In genomic region chr17:45310380-45311324, GRCh38 we compare ENCODE assay signal across 8 cellular contexts. TPM values are rescaled to one million over a fixed set of nuclear protein-coding genes. Genes with fewer than 3 reads are reported as not detected.
DNase-seq lines count a peak whose midpoint lies in the region; ATAC-seq and TF ChIP-seq lines count a peak whose summit lies in the region.

No MANE protein-coding gene starts in this region.

- TF ChIP-seq CTCF in C4-2B (conservative IDR thresholded peaks at IDR 0.05) = no peak

- no peaks in the 10 kb centered on the region for H3K27me3 ChIP-seq in MG63
- no peaks in the 10 kb centered on the region for H3K27me3 ChIP-seq in mucosa of rectum (ENCODE audit: control insufficient read depth in 2 of 2, insufficient read depth in 2 of 2, low read length in 2 of 2)

- peak overlapping the region; percentile 83 to 95 for H3K9ac ChIP-seq in mucosa of rectum (ENCODE audit: low read depth in 1 of 2, low read length in 2 of 2)

- H3K9me3 ChIP-seq in MG63 (no peaks in the 10 kb centered on the region), mucosa of rectum (ENCODE audit: control insufficient read depth in 2 of 2, low read length in 2 of 2) (no peaks in the 10 kb centered on the region)

- no peak for ATAC-seq in activated naive CD4-positive, alpha-beta T cell treated with anti-CD3 and anti-CD28 coated beads, Interleukin-2, amount 50 U/mL, for 72 hours
- no peak for ATAC-seq in HG02763 (IDR thresholded peaks at IDR 0.05; ENCODE audit: unreplicated experiment)

- peaks cover 73% of the 10 kb centered on the region for H3K36me3 ChIP-seq in MG63
- H3K36me3 ChIP-seq in mucosa of rectum (ENCODE audit: control insufficient read depth in 2 of 2, insufficient read depth in 2 of 2, low read length in 2 of 2) = peaks cover 0 to 5% of the 10 kb centered on the region in 2 donors

- H3K4me3 ChIP-seq in MG63 = no peak overlapping the region
- peak overlapping the region; percentile 56 to 83 for H3K4me3 ChIP-seq in mucosa of rectum (ENCODE audit: low read length in 2 of 2)

- no peaks in the 10 kb centered on the region for H3K9me3 Mint-ChIP-seq in activated naive CD4-positive, alpha-beta T cell treated with anti-CD3 and anti-CD28 coated beads, Interleukin-2, amount 50 U/mL, for 72 hours

- peak overlapping the region; percentile 96 to 99 for H3K27ac Mint-ChIP-seq in activated naive CD4-positive, alpha-beta T cell treated with anti-CD3 and anti-CD28 coated beads, Interleukin-2, amount 50 U/mL, for 72 hours

- H3K36me3 Mint-ChIP-seq in activated naive CD4-positive, alpha-beta T cell treated with anti-CD3 and anti-CD28 coated beads, Interleukin-2, amount 50 U/mL, for 72 hours = peaks cover 47 to 65% of the 10 kb centered on the region in 2 donors

- DNase-seq in MG63 = peak; percentile 71
- DNase-seq in activated naive CD4-positive, alpha-beta T cell treated with anti-CD3 and anti-CD28 coated beads, Interleukin-2, amount 50 U/mL, for 72 hours (ENCODE audit: low spot score in 2 of 2) = no peak
- DNase-seq in GM19238 (ENCODE audit: insufficient read length, low spot score) = no peak
- DNase-seq in stimulated activated CD4-positive, alpha-beta T cell treated with anti-CD3 and anti-CD28 coated beads, Interleukin-2, amount 100 ng/mL, for 48 hours = no peak
- no peak for DNase-seq in stimulated activated CD4-positive, alpha-beta T cell treated with anti-CD3 and anti-CD28 coated beads, Interleukin-4, amount 100 ng/mL, for 1 hour

- H3K4me1 ChIP-seq in mucosa of rectum (ENCODE audit: control insufficient read depth in 2 of 2, insufficient read depth in 2 of 2, low read length in 2 of 2) = peaks cover 91 to 92% of the 10 kb centered on the region in 2 donors

- H3K27ac ChIP-seq in C4-2B (peak overlapping the region; percentile 77), mucosa of rectum (ENCODE audit: low read depth in 2 of 2, low read length in 2 of 2) (peak overlapping the region; percentile 97 to 99)

RNA-seq across cellular contexts. Expression of gene MAP3K14, which starts 6.2 kb away (rescaled TPM):
- total RNA-seq in MG63 (2014; rRNA removed; shearing (Covaris generic); ENCODE audit: low replicate concordance) = 13.4 and 18.7 TPM in 2 replicates
- total RNA-seq in activated naive CD4-positive, alpha-beta T cell treated with anti-CD3 and anti-CD28 coated beads, Interleukin-2, amount 50 U/mL, for 72 hours = 10 to 100 TPM; 38.4 to 54.4 TPM

RNA-seq across cellular contexts. Expression of gene SPATA32, which starts 48.8 kb away (rescaled TPM):
- not detected in 2 replicates for total RNA-seq in MG63 (2014; rRNA removed; shearing (Covaris generic); ENCODE audit: low replicate concordance)
- total RNA-seq in activated naive CD4-positive, alpha-beta T cell treated with anti-CD3 and anti-CD28 coated beads, Interleukin-2, amount 50 U/mL, for 72 hours = under 1 TPM; 0.37 to 0.50 TPM
